In genomic region chr5:75690669-75691068, GRCh38 we compare ENCODE assay signal across 1 cellular context.
A peak's percentile ranks its signal among the peaks of the same experiment; 100 is the strongest.
TF ChIP-seq lines count a peak whose summit lies in the region.

No MANE protein-coding gene starts in this region.

TF ChIP-seq in SK-N-SH treated with all-trans-retinoic acid at 6 μM for 48 hours, 23 proteins besides CTCF, POLR2A, EP300 and RAD21 (continued from another document):
- TF ChIP-seq CSDC2 (CRISPR knock-in tag; IDR thresholded peaks at IDR 0.05) (no peak), ZNF70 (CRISPR knock-in tag; IDR thresholded peaks at IDR 0.05) (0 out of 2 replicates have a peak, but pooled peaks have one; percentile 7), GLIS3 (CRISPR knock-in tag; IDR thresholded peaks at IDR 0.05) (no peak), TCF4 (CRISPR knock-in tag; IDR thresholded peaks at IDR 0.05; ENCODE audit: borderline replicate concordance) (peak; percentile 58; the same call in 1 of the 2 replicates)
- TF ChIP-seq, protein P1, sequence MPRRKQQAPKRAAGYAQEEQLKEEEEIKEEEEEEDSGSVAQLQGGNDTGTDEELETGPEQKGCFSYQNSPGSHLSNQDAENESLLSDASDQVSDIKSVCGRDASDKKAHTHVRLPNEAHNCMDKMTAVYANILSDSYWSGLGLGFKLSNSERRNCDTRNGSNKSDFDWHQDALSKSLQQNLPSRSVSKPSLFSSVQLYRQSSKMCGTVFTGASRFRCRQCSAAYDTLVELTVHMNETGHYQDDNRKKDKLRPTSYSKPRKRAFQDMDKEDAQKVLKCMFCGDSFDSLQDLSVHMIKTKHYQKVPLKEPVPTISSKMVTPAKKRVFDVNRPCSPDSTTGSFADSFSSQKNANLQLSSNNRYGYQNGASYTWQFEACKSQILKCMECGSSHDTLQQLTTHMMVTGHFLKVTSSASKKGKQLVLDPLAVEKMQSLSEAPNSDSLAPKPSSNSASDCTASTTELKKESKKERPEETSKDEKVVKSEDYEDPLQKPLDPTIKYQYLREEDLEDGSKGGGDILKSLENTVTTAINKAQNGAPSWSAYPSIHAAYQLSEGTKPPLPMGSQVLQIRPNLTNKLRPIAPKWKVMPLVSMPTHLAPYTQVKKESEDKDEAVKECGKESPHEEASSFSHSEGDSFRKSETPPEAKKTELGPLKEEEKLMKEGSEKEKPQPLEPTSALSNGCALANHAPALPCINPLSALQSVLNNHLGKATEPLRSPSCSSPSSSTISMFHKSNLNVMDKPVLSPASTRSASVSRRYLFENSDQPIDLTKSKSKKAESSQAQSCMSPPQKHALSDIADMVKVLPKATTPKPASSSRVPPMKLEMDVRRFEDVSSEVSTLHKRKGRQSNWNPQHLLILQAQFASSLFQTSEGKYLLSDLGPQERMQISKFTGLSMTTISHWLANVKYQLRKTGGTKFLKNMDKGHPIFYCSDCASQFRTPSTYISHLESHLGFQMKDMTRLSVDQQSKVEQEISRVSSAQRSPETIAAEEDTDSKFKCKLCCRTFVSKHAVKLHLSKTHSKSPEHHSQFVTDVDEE (CRISPR knock-in tag; IDR thresholded peaks at IDR 0.05), result 0 out of 2 replicates have a peak, but pooled peaks have one; percentile 46
TF ChIP-seq in SK-N-SH treated with all-trans-retinoic acid at 6 μM for 48 hours: peak in this region for 7.
